ENCODE assay signal across 32 cellular contexts in the genomic region with DNA sequence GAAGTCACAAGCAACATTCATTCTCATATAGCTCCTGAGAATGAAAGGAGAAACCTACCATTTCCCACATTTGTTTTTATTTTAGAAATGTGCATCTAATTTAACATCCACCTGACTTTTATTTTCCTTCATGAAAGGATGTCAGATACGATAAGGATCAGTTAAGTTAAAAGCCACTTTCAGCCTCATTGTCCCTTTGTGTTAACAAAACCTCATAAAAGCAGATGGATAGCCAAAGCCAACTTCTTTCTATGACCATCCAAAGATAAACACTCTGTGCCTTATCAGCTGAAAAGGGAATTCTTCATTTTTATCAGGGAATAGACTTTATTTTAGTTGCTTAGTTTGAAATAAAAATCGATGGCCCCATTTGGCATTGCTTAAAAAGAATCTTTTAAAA. TPM values are rescaled to one million over a fixed set of nuclear protein-coding genes. Genes with fewer than 3 reads are reported as not detected.
"Had no signal": no experiment of that assay in that cellular context is flagged by ENCODE, and none has a peak within 500 bp of the region (broad histone marks: within the 10 kb centered on the region; RNA-seq: fewer than 3 reads in every experiment).

No MANE protein-coding gene starts in this region.

- H3K36me3 ChIP-seq: gastrocnemius medialis, heart left ventricle, left lung, neural progenitor cell, suprapubic skin, transverse colon, upper lobe of right lung, uterus had no signal

- DNase-seq: effector memory CD8-positive, alpha-beta T cell; foreskin fibroblast; gastrocnemius medialis; heart left ventricle; kidney; left cardiac atrium; left lung; mesenchymal stem cell; midbrain; naive thymus-derived CD4-positive, alpha-beta T cell; stimulated activated CD4-positive, alpha-beta T cell treated with anti-CD3 and anti-CD28 coated beads, Interleukin-12 subunit alpha, Interleukin-12 subunit beta, amount 100 ng/mL, for 4 hours; stimulated activated CD4-positive, alpha-beta T cell treated with anti-CD3 and anti-CD28 coated beads, Interleukin-1b, Interleukin-23, amount 100 ng/mL, for 48 hours; stimulated activated CD4-positive, alpha-beta T cell treated with anti-CD3 and anti-CD28 coated beads, Interleukin-4, amount 100 ng/mL, for 1 hour; stimulated activated CD8-positive, alpha-beta memory T cell treated with anti-CD3 and anti-CD28 coated beads, Interleukin-4, amount 100 ng/mL, for 48 hours; stimulated activated naive CD4-positive, alpha-beta T cell; stimulated activated naive CD8-positive, alpha-beta T cell treated with anti-CD3 and anti-CD28 coated beads, Interleukin-15, amount 100 ng/mL, for 72 hours; transverse colon; upper lobe of right lung; uterus had no signal

- H3K27ac ChIP-seq: coronary artery, gastrocnemius medialis, heart left ventricle, hepatocyte, left lung, neural progenitor cell, parathyroid adenoma, suprapubic skin, transverse colon, upper lobe of right lung, uterus had no signal

- H3K4me3 ChIP-seq: coronary artery, gastrocnemius medialis, heart left ventricle, hepatocyte, left lung, neural progenitor cell, smooth muscle cell, suprapubic skin, transverse colon, upper lobe of right lung, uterus had no signal

- H3K9me3 ChIP-seq: gastrocnemius medialis, heart left ventricle, suprapubic skin, transverse colon, upper lobe of right lung, uterus had no signal

- FAIRE-seq: kidney had no signal

- H3K4me1 ChIP-seq: gastrocnemius medialis, heart left ventricle, left lung, neural progenitor cell, parathyroid adenoma, suprapubic skin, transverse colon, upper lobe of right lung, uterus had no signal

RNA-seq across cellular contexts. Expression of gene RIT2, which starts 25.7 kb away (rescaled TPM):
- total RNA-seq: dermis microvascular lymphatic vessel endothelial cell; gastrocnemius medialis; heart left ventricle; hepatocyte; kidney; left cardiac atrium; left lung; lower leg skin; lung microvascular endothelial cell; mucosa of gallbladder; naive thymus-derived CD4-positive, alpha-beta T cell; osteoblast; progenitor cell of endocrine pancreas; sciatic nerve; smooth muscle cell; suprapubic skin; transverse colon; upper lobe of right lung; uterus had no signal
